16 cellular contexts compared by ENCODE assay signal in genomic region chr9:9214052-9214451, GRCh38.
"Had no signal": no experiment of that assay in that cellular context is flagged by ENCODE, and none has a peak within 500 bp of the region (broad histone marks: within the 10 kb centered on the region; RNA-seq: fewer than 3 reads in every experiment).

No MANE protein-coding gene starts in this region.

- DNase-seq: activated CD4-positive, alpha-beta T cell treated with anti-CD3 and anti-CD28 coated beads, Interleukin-2, amount 50 U/mL, for 4 hours; activated effector memory CD4-positive, alpha-beta T cell treated with anti-CD3 and anti-CD28 coated beads, Interleukin-2, amount 50 U/mL, for 16 hours; activated T-cell treated with anti-CD3 and anti-CD28 coated beads, Interleukin-2, amount 50 U/mL, for 72 hours; adrenal gland; foreskin keratinocyte; kidney; left lung; small intestine; stimulated activated CD4-positive, alpha-beta T cell treated with anti-CD3 and anti-CD28 coated beads, Interleukin-15, amount 100 ng/mL, for 24 hours; stimulated activated CD4-positive, alpha-beta T cell treated with anti-CD3 and anti-CD28 coated beads, Interleukin-2, amount 100 ng/mL, for 48 hours; stimulated activated naive CD8-positive, alpha-beta T cell treated with anti-CD3 and anti-CD28 coated beads, Interleukin-15, amount 100 ng/mL, for 72 hours; trophoblast cell had no signal

- H3K27ac Mint-ChIP-seq: activated naive CD4-positive, alpha-beta T cell treated with anti-CD3 and anti-CD28 coated beads, Interleukin-2, amount 50 U/mL, for 24 hours; activated T-cell treated with anti-CD3 and anti-CD28 coated beads, Interleukin-2, amount 50 U/mL, for 72 hours; mesothelial cell of epicardium; progenitor cell of endocrine pancreas; stimulated activated naive CD8-positive, alpha-beta T cell treated with anti-CD3 and anti-CD28 coated beads, Interleukin-15, amount 100 ng/mL, for 72 hours had no signal

- H3K9me3 Mint-ChIP-seq: activated naive CD4-positive, alpha-beta T cell treated with anti-CD3 and anti-CD28 coated beads, Interleukin-2, amount 50 U/mL, for 24 hours; mesothelial cell of epicardium; stimulated activated naive CD8-positive, alpha-beta T cell treated with anti-CD3 and anti-CD28 coated beads, Interleukin-15, amount 100 ng/mL, for 72 hours had no signal

- FAIRE-seq: astrocyte, kidney, small intestine had no signal

- H3K4me3 Mint-ChIP-seq: activated naive CD4-positive, alpha-beta T cell treated with anti-CD3 and anti-CD28 coated beads, Interleukin-2, amount 50 U/mL, for 24 hours; activated T-cell treated with anti-CD3 and anti-CD28 coated beads, Interleukin-2, amount 50 U/mL, for 72 hours; mesothelial cell of epicardium; stimulated activated naive CD8-positive, alpha-beta T cell treated with anti-CD3 and anti-CD28 coated beads, Interleukin-15, amount 100 ng/mL, for 72 hours had no signal

- H3K36me3 Mint-ChIP-seq: activated naive CD4-positive, alpha-beta T cell treated with anti-CD3 and anti-CD28 coated beads, Interleukin-2, amount 50 U/mL, for 24 hours; mesothelial cell of epicardium had no signal

- H3K27me3 Mint-ChIP-seq: activated naive CD4-positive, alpha-beta T cell treated with anti-CD3 and anti-CD28 coated beads, Interleukin-2, amount 50 U/mL, for 24 hours; progenitor cell of endocrine pancreas; stimulated activated naive CD8-positive, alpha-beta T cell treated with anti-CD3 and anti-CD28 coated beads, Interleukin-15, amount 100 ng/mL, for 72 hours had no signal

- H3K4me1 Mint-ChIP-seq: activated naive CD4-positive, alpha-beta T cell treated with anti-CD3 and anti-CD28 coated beads, Interleukin-2, amount 50 U/mL, for 24 hours; stimulated activated naive CD8-positive, alpha-beta T cell treated with anti-CD3 and anti-CD28 coated beads, Interleukin-15, amount 100 ng/mL, for 72 hours had no signal
